Comparison of ENCODE assay signal across 8 cellular contexts in the genomic region with DNA sequence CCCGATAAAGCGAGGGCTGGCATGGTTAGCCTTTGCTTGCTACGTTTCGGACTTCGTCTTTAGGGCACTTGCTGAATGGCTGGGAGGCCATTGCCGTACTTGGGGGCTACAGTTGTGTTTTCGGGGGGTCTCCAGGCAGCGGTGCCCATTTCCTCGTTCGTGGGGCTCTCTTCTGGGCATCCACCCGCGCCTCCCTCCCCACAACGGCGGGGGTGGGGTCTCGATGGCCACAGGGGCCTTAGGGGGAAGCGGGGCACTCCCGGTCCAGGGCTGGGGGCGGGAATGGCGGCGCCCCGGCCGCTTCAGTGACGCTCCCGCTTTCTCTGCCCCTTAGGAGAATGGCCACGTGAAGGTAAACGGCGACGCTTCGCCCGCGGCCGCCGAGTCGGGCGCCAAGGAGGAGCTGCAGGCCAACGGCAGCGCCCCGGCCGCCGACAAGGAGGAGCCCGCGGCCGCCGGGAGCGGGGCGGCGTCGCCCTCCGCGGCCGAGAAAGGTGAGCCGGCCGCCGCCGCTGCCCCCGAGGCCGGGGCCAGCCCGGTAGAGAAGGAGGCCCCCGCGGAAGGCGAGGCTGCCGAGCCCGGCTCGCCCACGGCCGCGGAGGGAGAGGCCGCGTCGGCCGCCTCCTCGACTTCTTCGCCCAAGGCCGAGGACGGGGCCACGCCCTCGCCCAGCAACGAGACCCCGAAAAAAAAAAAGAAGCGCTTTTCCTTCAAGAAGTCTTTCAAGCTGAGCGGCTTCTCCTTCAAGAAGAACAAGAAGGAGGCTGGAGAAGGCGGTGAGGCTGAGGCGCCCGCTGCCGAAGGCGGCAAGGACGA. TPM values are rescaled to one million over a fixed set of nuclear protein-coding genes. Genes with fewer than 3 reads are reported as not detected.
A peak's percentile ranks its signal among the peaks of the same experiment; 100 is the strongest.
DNase-seq lines count a peak whose midpoint lies in the region; ATAC-seq and TF ChIP-seq lines count a peak whose summit lies in the region.

No MANE protein-coding gene starts in this region.

- H3K4me2 ChIP-seq in hepatocyte: peak overlapping the region; percentile 88

- CTCF ChIA-PET in CD8-positive, alpha-beta memory T cell (lab: Charles Lee): interaction anchor here (1.1 to 1.5 kb wide), 3 partner anchors 10 to 1679 kb away, joined by 3 to 5 read pairs (median 3); no protein-coding TSS in a partner anchor

- no peak overlapping the region for H3K27ac ChIP-seq in CD8-positive, alpha-beta memory T cell (ENCODE audit: low read depth, low read length)
- H3K27ac ChIP-seq in hepatocyte: peak overlapping the region; percentile 100
- H3K27ac ChIP-seq in prostate gland: peak overlapping the region; percentile 90 to 94

- no peaks in the 10 kb centered on the region for H3K36me3 Mint-ChIP-seq in CD8-positive, alpha-beta memory T cell

- H3K27ac Mint-ChIP-seq in CD8-positive, alpha-beta memory T cell: no peak overlapping the region

- no peaks in the 10 kb centered on the region for H3K9me3 ChIP-seq in CD8-positive, alpha-beta memory T cell (ENCODE audit: low read length)
- H3K9me3 ChIP-seq in hepatocyte (ENCODE audit: low read depth) (no peaks in the 10 kb centered on the region), prostate gland (no peaks in the 10 kb centered on the region)

- no peak for TF ChIP-seq POLR2A in prostate gland (IDR thresholded peaks at IDR 0.05)

- TF ChIP-seq CTCF in hepatocyte (IDR thresholded peaks at IDR 0.05; ENCODE audit: poor library complexity) (peak; percentile 3), prostate gland (IDR thresholded peaks at IDR 0.05) (no peak)

- peaks cover 30% of the 10 kb centered on the region for H3K4me1 ChIP-seq in CD8-positive, alpha-beta memory T cell (ENCODE audit: insufficient read depth, low read length)
- H3K4me1 ChIP-seq in hepatocyte (ENCODE audit: insufficient read depth) (peaks cover 7% of the 10 kb centered on the region), prostate gland (replicated peaks) (no peaks in the 10 kb centered on the region)

- no peak for DNase-seq in CD8-positive, alpha-beta memory T cell
- peak in 33 of 58 donors; percentile 16 to 81 (median 43) for DNase-seq in anterior cingulate cortex (lab: John Stamatoyannopoulos, UW)
- DNase-seq in hepatocyte (ENCODE audit: low spot score): peak; percentile 64
- DNase-seq in prostate gland (ENCODE audit: low spot score): peak; percentile 28
- DNase-seq in NOMO-1 treated with DMSO at 0.1 percent for 48 hours (lab: John Stamatoyannopoulos, UW; ENCODE audit: unreplicated experiment): no peak
- no peak for DNase-seq in SHP77 (lab: John Stamatoyannopoulos, UW)
- DNase-seq in COLO829 (ENCODE audit: low spot score): no peak

- ATAC-seq in HG02798 (IDR thresholded peaks at IDR 0.05; ENCODE audit: poor library complexity, unreplicated experiment): peak; percentile 0

- peaks cover 35% of the 10 kb centered on the region for H3K27me3 ChIP-seq in CD8-positive, alpha-beta memory T cell (ENCODE audit: insufficient read depth, low read length, poor library complexity, severe bottlenecking)
- H3K27me3 ChIP-seq in hepatocyte: no peaks in the 10 kb centered on the region
- H3K27me3 ChIP-seq in prostate gland (replicated peaks; ENCODE audit: insufficient read depth): no peaks in the 10 kb centered on the region

- peaks cover 27 to 32% of the 10 kb centered on the region in 2 donors for H3K27me3 Mint-ChIP-seq in CD8-positive, alpha-beta memory T cell

- H3K4me3 Mint-ChIP-seq in CD8-positive, alpha-beta memory T cell: peak overlapping the region in 5 of 7 donors; percentile 48 to 61 (median 55)

- peaks cover 4 to 14% (median 10%) of the 10 kb centered on the region in 5 donors for H3K9me3 Mint-ChIP-seq in CD8-positive, alpha-beta memory T cell

- no peaks in the 10 kb centered on the region for H3K36me3 ChIP-seq in CD8-positive, alpha-beta memory T cell (ENCODE audit: insufficient read depth, low read length)
- H3K36me3 ChIP-seq in hepatocyte (replicated peaks; ENCODE audit: insufficient read depth, low read depth) (no peaks in the 10 kb centered on the region), prostate gland (no peaks in the 10 kb centered on the region)

- H3K9me2 ChIP-seq in hepatocyte (replicated peaks; ENCODE audit: insufficient read depth): no peaks in the 10 kb centered on the region

- peaks cover 37% of the 10 kb centered on the region for H4K20me1 ChIP-seq in hepatocyte (ENCODE audit: insufficient read depth, poor library complexity, severe bottlenecking)

- intact Hi-C loops in prostate gland (cut with DNase I): loop anchor here (5.0 to 10.0 kb wide), 2 partner anchors 445 to 1077 kb away; no protein-coding TSS in a partner anchor

- H3K4me1 Mint-ChIP-seq in CD8-positive, alpha-beta memory T cell: peaks cover 5 to 15% (median 9%) of the 10 kb centered on the region in 3 donors

- POLR2A ChIA-PET in CD8-positive, alpha-beta memory T cell (lab: Charles Lee): no interaction called here

- WGBS in hepatocyte (ENCODE audit: low lambda C conversion rate, missing lambda C conversion rate): 17% methylated on average over 64 of the region's 87 CpGs
- WGBS in prostate gland: 18% methylated on average over 44 of the region's 87 CpGs

- H2AFZ ChIP-seq in hepatocyte: no peak overlapping the region

- peaks cover 68% of the 10 kb centered on the region for H3K79me2 ChIP-seq in hepatocyte

- peak overlapping the region; percentile 61 for H3K4me3 ChIP-seq in CD8-positive, alpha-beta memory T cell (ENCODE audit: low read length)
- H3K4me3 ChIP-seq in hepatocyte: peak overlapping the region; percentile 97
- peak overlapping the region; percentile 68 to 72 for H3K4me3 ChIP-seq in prostate gland

RNA-seq across cellular contexts. Expression of a gene that starts 2.4 kb away (rescaled TPM):
- total RNA-seq in CD8-positive, alpha-beta memory T cell: 1 to 10 TPM in 1 of 2 experiments, under 1 TPM in 1; 0.96 to 1.1 TPM
- not detected for polyA plus RNA-seq in CD8-positive, alpha-beta memory T cell
- total RNA-seq in hepatocyte (105 and 129 TPM in 2 replicates), prostate gland (100 to 1,000 TPM in 1 of 2 donors, 10 to 100 TPM in 1; 96.2 to 190 TPM)
- polyA plus RNA-seq in hepatocyte: 95.5 and 96.9 TPM in 2 replicates

Comparison
In these comparisons a context has a peak if more than half of its experiments do, and no peak if none do; other contexts are left out.
1. DNase-seq: peak in anterior cingulate cortex (33 of 58), hepatocyte (single experiment) and prostate gland (single experiment); none in CD8-positive, alpha-beta memory T cell (0 of 5), NOMO-1 treated with DMSO at 0.1 percent for 48 hours (single experiment), SHP77 (0 of 2) and COLO829 (single experiment).
2. RNA of a gene that starts 2.4 kb away (total RNA-seq): 96.2 to 190 TPM in prostate gland and 105 to 129 TPM in hepatocyte; 0.96 to 1.1 TPM in CD8-positive, alpha-beta memory T cell; every median in the first group is over 10 times any median in the second.
3. Peak in every context shown above with its lines, with median percentiles within 50 percentile points of each other: H3K4me3 ChIP-seq.